In genomic region chr4:101787917-101788316, GRCh38 we compare ENCODE assay signal across 14 cellular contexts.
"Had no signal": no experiment of that assay in that cellular context is flagged by ENCODE, and none has a peak within 500 bp of the region (broad histone marks: within the 10 kb centered on the region; RNA-seq: fewer than 3 reads in every experiment).

No MANE protein-coding gene starts in this region.

- H3K27me3 ChIP-seq: brain microvascular endothelial cell had no signal

- H3K4me3 ChIP-seq: uterus had no signal

- H3K36me3 ChIP-seq: brain microvascular endothelial cell, uterus had no signal

- DNase-seq: activated CD4-positive, alpha-beta T cell treated with anti-CD3 and anti-CD28 coated beads for 48 hours; activated CD8-positive, alpha-beta memory T cell treated with anti-CD3 and anti-CD28 coated beads, Interleukin-2, amount 50 U/mL, for 4 hours; activated CD8-positive, alpha-beta T cell treated with anti-CD3 and anti-CD28 coated beads, Interleukin-2, amount 10 ng/mL, durations not matched to agents 7 days and 5 days; activated gamma-delta T cell; activated naive CD8-positive, alpha-beta T cell treated with anti-CD3 and anti-CD28 coated beads for 36 hours; activated T-cell treated with anti-CD3 and anti-CD28 coated beads, Interleukin-2, amount 50 U/mL, for 48 hours; brain microvascular endothelial cell; effector memory CD4-positive, alpha-beta T cell; foreskin melanocyte; kidney glomerular epithelial cell; right cardiac atrium; small intestine; uterus had no signal

- ATAC-seq: activated CD8-positive, alpha-beta T cell treated with anti-CD3 and anti-CD28 coated beads, Interleukin-2, amount 10 ng/mL, durations not matched to agents 7 days and 5 days; right cardiac atrium; WTC11 had no signal

- H3K27ac ChIP-seq: brain microvascular endothelial cell, uterus had no signal

- H3K9me3 ChIP-seq: uterus had no signal
